In genomic region chr9:18798106-18798505, GRCh38 we compare ENCODE assay signal across 17 cellular contexts.
DNase-seq lines count a peak whose midpoint lies in the region; ATAC-seq and TF ChIP-seq lines count a peak whose summit lies in the region.
"Had no signal": no experiment of that assay in that cellular context is flagged by ENCODE, and none has a peak within 500 bp of the region (broad histone marks: within the 10 kb centered on the region; RNA-seq: fewer than 3 reads in every experiment).

No MANE protein-coding gene starts in this region.

- no peaks in the 10 kb centered on the region for H3K9me3 ChIP-seq in PC-3 (ENCODE audit: low read length)
- H3K9me3 ChIP-seq in thoracic aorta = no peaks in the 10 kb centered on the region
- H3K9me3 ChIP-seq in effector memory CD4-positive, alpha-beta T cell (ENCODE audit: control insufficient read depth, low read length) = no peaks in the 10 kb centered on the region
- H3K9me3 ChIP-seq: HAP-1 had no signal

- TF ChIP-seq CTCF in PC-3 (conservative IDR thresholded peaks at IDR 0.05; ENCODE audit: low read depth, low read length) (no peak), epithelial cell of esophagus (IDR thresholded peaks at IDR 0.05; ENCODE audit: insufficient read depth, low read depth, low read length, missing control alignments) (no peak), thoracic aorta (IDR thresholded peaks at IDR 0.05) (no peak)

- no peaks in the 10 kb centered on the region for H3K4me1 ChIP-seq in PC-3 (ENCODE audit: insufficient read depth, low read length)
- H3K4me1 ChIP-seq in thoracic aorta (ENCODE audit: control insufficient read depth in 1 of 2, low read depth in 2 of 2) = peaks cover 0 to 5% of the 10 kb centered on the region in 2 donors
- no peaks in the 10 kb centered on the region for H3K4me1 ChIP-seq in effector memory CD4-positive, alpha-beta T cell (ENCODE audit: control insufficient read depth, insufficient read depth, low read length, poor library complexity, severe bottlenecking)

- DNase-seq in GM04503 (ENCODE audit: low read depth) = peak; percentile 26
- DNase-seq in PC-3 = peak; percentile 12
- DNase-seq in epithelial cell of esophagus (ENCODE audit: low read depth) = peak; percentile 29
- no peak for DNase-seq in thoracic aorta (ENCODE audit: low spot score)
- DNase-seq in NCI-H345 treated with DMSO at 0.1 percent for 48 hours (lab: John Stamatoyannopoulos, UW; ENCODE audit: unreplicated experiment) = no peak
- no peak for DNase-seq in NCI-H1105 treated with DMSO at 0.1 percent for 48 hours (lab: John Stamatoyannopoulos, UW)
- no peak for DNase-seq in effector memory CD4-positive, alpha-beta T cell
- DNase-seq: COR-L47, MV-4-11, NCI-H1417 treated with DMSO at 0.1 percent for 48 hours, NCI-H2029, NCI-H2171 treated with DMSO at 0.1 percent for 48 hours, NCI-H510A, NCI-H774, PC-9 had no signal

- BruUV-seq in PC-3 (replicated peaks; lab: Mats Ljungman, UMichigan) = no TSS peak

- no peak overlapping the region for H2AFZ ChIP-seq in PC-3 (ENCODE audit: low read length)
- H2AFZ ChIP-seq: PC-9 had no signal

- no peaks in the 10 kb centered on the region for H3K27me3 ChIP-seq in PC-3 (ENCODE audit: low read length)
- no peaks in the 10 kb centered on the region for H3K27me3 ChIP-seq in thoracic aorta (replicated peaks; ENCODE audit: insufficient read depth)
- H3K27me3 ChIP-seq in effector memory CD4-positive, alpha-beta T cell (replicated peaks; ENCODE audit: control insufficient read depth, insufficient read depth, low read length, poor library complexity, severe bottlenecking) = no peaks in the 10 kb centered on the region

- intact Hi-C loops in PC-3 (cut with micrococcal nuclease) = no loop called here

- H3K4me3 ChIP-seq in PC-3 (ENCODE audit: low read length) (no peak overlapping the region), epithelial cell of esophagus (ENCODE audit: low read length) (no peak overlapping the region), thoracic aorta (no peak overlapping the region)
- H3K4me3 ChIP-seq in effector memory CD4-positive, alpha-beta T cell (ENCODE audit: insufficient read depth, low read depth, low read length, poor library complexity, severe bottlenecking) = no peak overlapping the region
- H3K4me3 ChIP-seq: HAP-1, K562, PC-9 had no signal

- CTCF ChIA-PET in PC-3 (lab: Charles Lee) = no interaction called here

- no peak overlapping the region for H3K4me2 ChIP-seq in PC-3 (ENCODE audit: low read length)
- H3K4me2 ChIP-seq: PC-9 had no signal

- POLR2A ChIA-PET in PC-3 (lab: Charles Lee; ENCODE audit: unreplicated experiment) = no interaction called here

- H3K36me3 ChIP-seq in PC-3 (ENCODE audit: low read depth, low read length) (no peaks in the 10 kb centered on the region), thoracic aorta (no peaks in the 10 kb centered on the region)
- H3K36me3 ChIP-seq in effector memory CD4-positive, alpha-beta T cell (ENCODE audit: control insufficient read depth, insufficient read depth, low read length) = no peaks in the 10 kb centered on the region
- H3K36me3 ChIP-seq: HAP-1 had no signal

- H3F3A ChIP-seq in PC-3 (ENCODE audit: low read length, unreplicated experiment) = no peaks in the 10 kb centered on the region

- H3K27ac ChIP-seq in PC-3 (ENCODE audit: low read length) = no peak overlapping the region
- no peak overlapping the region for H3K27ac ChIP-seq in thoracic aorta
- H3K27ac ChIP-seq in effector memory CD4-positive, alpha-beta T cell (ENCODE audit: insufficient read depth, low read length, poor library complexity, severe bottlenecking) = no peak overlapping the region
- H3K27ac ChIP-seq: PC-9 had no signal

- ATAC-seq in PC-3 (no peak), thoracic aorta (ENCODE audit: insufficient number of reproducible peaks, low FRiP score, low read depth) (peak; percentile 16)
- ATAC-seq: K562 had no signal

- no peaks in the 10 kb centered on the region for H3K79me2 ChIP-seq in PC-3 (ENCODE audit: low read length)

- H4K20me1 ChIP-seq in PC-3 (ENCODE audit: low read length) = no peaks in the 10 kb centered on the region

- no peak overlapping the region for H3K9ac ChIP-seq in PC-3 (ENCODE audit: low read length)

- no peaks in the 10 kb centered on the region for H3K9me2 ChIP-seq in PC-3 (replicated peaks; ENCODE audit: low read length)

Comparison
In these comparisons a context has a peak if more than half of its experiments do, and no peak if none do; other contexts are left out.
1. DNase-seq: peak in GM04503 (single experiment), PC-3 (single experiment) and epithelial cell of esophagus (single experiment); none in thoracic aorta (single experiment), NCI-H345 treated with DMSO at 0.1 percent for 48 hours (single experiment), NCI-H1105 treated with DMSO at 0.1 percent for 48 hours (single experiment) and effector memory CD4-positive, alpha-beta T cell (0 of 3).